In the genomic region with DNA sequence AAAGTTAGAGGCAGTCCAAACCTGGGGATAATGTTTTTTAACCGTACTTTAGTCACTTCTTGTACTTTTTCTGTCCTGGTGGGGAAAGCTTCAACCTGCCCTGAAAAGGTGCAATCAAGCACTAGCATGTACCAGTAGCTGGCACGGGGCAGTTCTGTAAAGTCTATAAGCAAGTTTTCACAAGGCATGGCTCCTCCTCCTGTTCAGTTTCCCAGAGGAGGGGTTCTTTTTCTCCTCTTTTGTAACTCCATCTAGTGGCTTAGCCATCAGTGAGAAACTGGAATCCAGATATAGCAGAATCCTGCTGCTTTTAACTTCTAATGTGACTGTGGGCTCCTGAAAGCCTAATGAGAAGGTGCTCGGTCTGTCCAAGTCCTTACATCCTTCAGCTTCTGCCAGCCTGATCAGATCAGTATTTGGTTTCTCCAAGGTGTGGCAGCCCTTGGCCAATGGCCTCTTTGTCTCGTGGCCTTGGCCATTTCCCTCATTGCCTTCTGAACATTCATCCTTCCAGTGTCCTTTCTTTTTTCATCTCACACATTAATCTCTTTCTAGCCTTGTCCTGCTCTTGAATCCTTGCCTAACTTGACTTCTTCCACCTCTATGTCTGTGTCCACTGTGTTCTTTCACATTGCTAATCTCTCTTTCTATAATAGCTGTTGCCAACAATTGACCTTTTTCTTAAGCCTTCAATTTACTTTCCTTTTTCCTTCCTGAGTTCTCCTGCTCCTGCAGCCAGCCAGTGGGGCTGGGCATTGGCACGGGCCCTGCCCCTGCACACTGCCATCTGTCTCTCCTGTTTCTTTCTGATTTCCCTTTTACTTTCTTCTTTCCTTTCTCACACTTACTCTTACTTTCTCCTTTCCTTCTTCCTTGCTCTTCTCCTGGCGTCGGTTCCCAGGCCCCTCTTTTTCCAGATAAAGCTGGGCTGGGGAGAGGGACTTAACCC, we compare ENCODE assay signal across 9 cellular contexts.
DNase-seq lines count a peak whose midpoint lies in the region; ATAC-seq and TF ChIP-seq lines count a peak whose summit lies in the region.
"Had no signal": no experiment of that assay in that cellular context is flagged by ENCODE, and none has a peak within 500 bp of the region (broad histone marks: within the 10 kb centered on the region; RNA-seq: fewer than 3 reads in every experiment).

No MANE protein-coding gene starts in this region.

- H3K9me3 ChIP-seq in HEK293 (ENCODE audit: control insufficient read depth, insufficient read depth, low read depth, low read length) (no peaks in the 10 kb centered on the region), heart left ventricle (no peaks in the 10 kb centered on the region), subcutaneous abdominal adipose tissue (ENCODE audit: control insufficient read depth in 5 of 5, low read length in 5 of 5) (no peaks in the 10 kb centered on the region)

- WGBS in heart left ventricle, 4 donors = 28 to 43% (median 37%) methylated on average over 7 of the region's 7 CpGs

- intact Hi-C loops in heart left ventricle (cut with DNase I) = no loop called here

- no peak for TF ChIP-seq POLR2A in heart left ventricle (IDR thresholded peaks at IDR 0.05)

- H3K27me3 ChIP-seq in heart left ventricle (no peaks in the 10 kb centered on the region), subcutaneous abdominal adipose tissue (ENCODE audit: control insufficient read depth in 5 of 5, insufficient read depth in 4 of 5, low read length in 5 of 5) (no peaks in the 10 kb centered on the region)

- CTCF ChIA-PET in HEK293 (lab: Yijun Ruan, JAX) = interaction anchor here (0.6 kb wide), 1 partner anchor 26 kb away, joined by 4 read pairs; no protein-coding TSS in a partner anchor

- POLR2A ChIA-PET in HEK293 (lab: Yijun Ruan, JAX) = interaction anchor here (1.2 kb wide), 1 partner anchor 221 kb away, joined by 3 read pairs; a partner anchor contains a TSS

- H3K36me3 ChIP-seq in HEK293 (ENCODE audit: control insufficient read depth in 2 of 2, insufficient read depth in 1 of 2, low read length in 2 of 2) = no peaks in the 10 kb centered on the region
- no peaks in the 10 kb centered on the region for H3K36me3 ChIP-seq in heart left ventricle
- H3K36me3 ChIP-seq in subcutaneous abdominal adipose tissue (ENCODE audit: control insufficient read depth in 5 of 5, insufficient read depth in 5 of 5, low read length in 5 of 5) = no peaks in the 10 kb centered on the region

- ATAC-seq in heart left ventricle (peak in 3 of 4 donors; percentile 39 to 64 (median 62)), HG03460 (IDR thresholded peaks at IDR 0.05; ENCODE audit: unreplicated experiment) (no peak)
- no peak for ATAC-seq in stimulated activated naive CD8-positive, alpha-beta T cell treated with anti-CD3 and anti-CD28 coated beads, Interleukin-15, Interleukin-2, amounts not matched to agents 100 U/mL and 50 U/mL, for 24 hours

- peak; percentile 9 for DNase-seq in amniotic epithelial cell (ENCODE audit: low read depth)
- no peak for DNase-seq in heart left ventricle
- no peak for DNase-seq in T-helper 1 cell
- no peak for DNase-seq in Ammon's horn (ENCODE audit: low spot score)
- DNase-seq in stimulated activated naive CD8-positive, alpha-beta T cell treated with anti-CD3 and anti-CD28 coated beads, Interleukin-15, Interleukin-2, amounts not matched to agents 100 U/mL and 50 U/mL, for 24 hours = no peak
- DNase-seq: RPMI8226 had no signal

- H3K4me1 ChIP-seq in HEK293 (ENCODE audit: control insufficient read depth, insufficient read depth, low read length) = no peaks in the 10 kb centered on the region
- H3K4me1 ChIP-seq in heart left ventricle = peaks cover 0 to 33% (median 10%) of the 10 kb centered on the region in 12 donors
- H3K4me1 ChIP-seq in subcutaneous abdominal adipose tissue (ENCODE audit: control insufficient read depth in 5 of 5, insufficient read depth in 5 of 5, low read length in 5 of 5) = peaks cover 0 to 22% (median 18%) of the 10 kb centered on the region in 5 donors

- no peak overlapping the region for H3K9ac ChIP-seq in subcutaneous abdominal adipose tissue (ENCODE audit: low read length in 5 of 5)

- H3K4me3 ChIP-seq in HEK293 (ENCODE audit: low read depth, low read length) (no peak overlapping the region), heart left ventricle (peak overlapping the region in 5 of 12 donors; percentile 39 to 61 (median 47)), subcutaneous abdominal adipose tissue (ENCODE audit: low read depth in 1 of 5, low read length in 5 of 5) (peak overlapping the region in 3 of 5 donors; percentile 65 to 80 (median 75))

- H3K27ac ChIP-seq in HEK293 (ENCODE audit: extremely low read depth, low read depth, low read length) = no peak overlapping the region
- H3K27ac ChIP-seq in heart left ventricle = peak overlapping the region in 5 of 12 donors; percentile 12 to 80 (median 26)
- no peak overlapping the region for H3K27ac ChIP-seq in subcutaneous abdominal adipose tissue (ENCODE audit: low read depth, low read length)

- TF ChIP-seq CTCF in HEK293 (tag by site-specific recombination; IDR thresholded peaks at IDR 0.05) = no peak
- TF ChIP-seq CTCF in heart left ventricle (IDR thresholded peaks at IDR 0.05) = peak in 2 of 12 donors; percentile 15 to 18

TF ChIP-seq in HEK293, 187 proteins besides CTCF, POLR2A, EP300 and RAD21:
- TF ChIP-seq, protein P1, sequence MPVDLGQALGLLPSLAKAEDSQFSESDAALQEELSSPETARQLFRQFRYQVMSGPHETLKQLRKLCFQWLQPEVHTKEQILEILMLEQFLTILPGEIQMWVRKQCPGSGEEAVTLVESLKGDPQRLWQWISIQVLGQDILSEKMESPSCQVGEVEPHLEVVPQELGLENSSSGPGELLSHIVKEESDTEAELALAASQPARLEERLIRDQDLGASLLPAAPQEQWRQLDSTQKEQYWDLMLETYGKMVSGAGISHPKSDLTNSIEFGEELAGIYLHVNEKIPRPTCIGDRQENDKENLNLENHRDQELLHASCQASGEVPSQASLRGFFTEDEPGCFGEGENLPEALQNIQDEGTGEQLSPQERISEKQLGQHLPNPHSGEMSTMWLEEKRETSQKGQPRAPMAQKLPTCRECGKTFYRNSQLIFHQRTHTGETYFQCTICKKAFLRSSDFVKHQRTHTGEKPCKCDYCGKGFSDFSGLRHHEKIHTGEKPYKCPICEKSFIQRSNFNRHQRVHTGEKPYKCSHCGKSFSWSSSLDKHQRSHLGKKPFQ (tag by site-specific recombination; IDR thresholded peaks at IDR 0.05) = no peak
- peak; percentile 98 for TF ChIP-seq PRDM1 (tag by site-specific recombination; IDR thresholded peaks at IDR 0.05)
- TF ChIP-seq ZNF654 (tag by site-specific recombination; IDR thresholded peaks at IDR 0.05; ENCODE audit: low read depth) = no peak
- TF ChIP-seq, protein P2, sequence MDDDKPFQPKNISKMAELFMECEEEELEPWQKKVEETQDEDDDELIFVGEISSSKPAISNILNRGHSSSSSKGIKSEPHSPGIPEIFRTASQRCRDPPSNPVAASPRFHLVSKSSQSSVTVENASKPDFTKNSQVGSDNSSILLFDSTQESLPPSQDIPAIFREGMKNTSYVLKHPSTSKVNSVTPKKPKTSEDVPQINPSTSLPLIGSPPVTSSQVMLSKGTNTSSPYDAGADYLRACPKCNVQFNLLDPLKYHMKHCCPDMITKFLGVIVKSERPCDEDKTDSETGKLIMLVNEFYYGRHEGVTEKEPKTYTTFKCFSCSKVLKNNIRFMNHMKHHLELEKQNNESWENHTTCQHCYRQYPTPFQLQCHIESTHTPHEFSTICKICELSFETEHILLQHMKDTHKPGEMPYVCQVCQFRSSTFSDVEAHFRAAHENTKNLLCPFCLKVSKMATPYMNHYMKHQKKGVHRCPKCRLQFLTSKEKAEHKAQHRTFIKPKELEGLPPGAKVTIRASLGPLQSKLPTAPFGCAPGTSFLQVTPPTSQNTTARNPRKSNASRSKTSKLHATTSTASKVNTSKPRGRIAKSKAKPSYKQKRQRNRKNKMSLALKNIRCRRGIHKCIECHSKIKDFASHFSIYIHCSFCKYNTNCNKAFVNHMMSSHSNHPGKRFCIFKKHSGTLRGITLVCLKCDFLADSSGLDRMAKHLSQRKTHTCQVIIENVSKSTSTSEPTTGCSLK (tag by site-specific recombination; IDR thresholded peaks at IDR 0.05) = no peak

Comparison
In these comparisons a context has a peak if more than half of its experiments do, and no peak if none do; other contexts are left out.
1. ATAC-seq: peak in heart left ventricle (3 of 4); none in stimulated activated naive CD8-positive, alpha-beta T cell treated with anti-CD3 and anti-CD28 coated beads, Interleukin-15, Interleukin-2, amounts not matched to agents 100 U/mL and 50 U/mL, for 24 hours (single experiment) and HG03460 (single experiment).